In the genomic region with DNA sequence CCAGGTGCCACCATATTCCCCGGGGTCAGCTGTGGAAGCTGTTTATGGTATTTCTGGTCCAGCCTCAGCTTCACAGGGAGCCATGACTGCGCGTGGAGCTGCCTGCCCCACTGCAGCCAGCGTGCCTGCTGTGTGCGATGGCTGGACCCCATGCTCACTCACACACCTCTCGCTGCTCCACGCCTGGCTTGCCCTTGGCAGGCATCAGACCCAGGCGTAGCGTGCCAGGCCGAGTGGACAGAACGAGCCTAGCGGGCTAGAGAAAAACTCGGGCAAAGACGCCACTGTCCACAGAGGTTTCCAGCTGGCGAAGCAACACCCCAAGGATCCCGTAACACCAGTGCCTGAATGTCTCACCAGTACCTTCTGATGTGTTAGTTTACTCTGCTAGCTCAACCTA, we compare ENCODE assay signal across 22 cellular contexts.
"Had no signal": no experiment of that assay in that cellular context is flagged by ENCODE, and none has a peak within 500 bp of the region (broad histone marks: within the 10 kb centered on the region; RNA-seq: fewer than 3 reads in every experiment).

No MANE protein-coding gene starts in this region.

- H3K4me1 ChIP-seq: gastroesophageal sphincter, lower lobe of right lung, parathyroid adenoma, prostate gland had no signal

- H3K27me3 Mint-ChIP-seq: effector memory CD8-positive, alpha-beta T cell; natural killer cell treated with Interleukin-12 subunit alpha and Interleukin-12 subunit beta and Interleukin-15 and Interleukin-18, amount 100 ng/mL, for 72 hours had no signal

- H3K9me3 Mint-ChIP-seq: effector memory CD8-positive, alpha-beta T cell; natural killer cell treated with Interleukin-12 subunit alpha and Interleukin-12 subunit beta and Interleukin-15 and Interleukin-18, amount 100 ng/mL, for 72 hours had no signal

- H3K4me3 ChIP-seq: esophagus squamous epithelium, gastroesophageal sphincter, left lung, lower lobe of right lung, prostate gland, stomach, thoracic aorta, transverse colon had no signal

- H3K4me3 Mint-ChIP-seq: effector memory CD8-positive, alpha-beta T cell; natural killer cell treated with Interleukin-12 subunit alpha and Interleukin-12 subunit beta and Interleukin-15 and Interleukin-18, amount 100 ng/mL, for 72 hours had no signal

- DNase-seq: cortex of kidney; effector memory CD8-positive, alpha-beta T cell; esophagus squamous epithelium; foreskin fibroblast; glutamatergic neuron; left lung; lower lobe of right lung; mesenchymal stem cell; midbrain; stimulated activated CD4-positive, alpha-beta T cell treated with anti-CD3 and anti-CD28 coated beads, Interleukin-2, amount 100 ng/mL, for 24 hours; stimulated activated CD4-positive, alpha-beta T cell treated with anti-CD3 and anti-CD28 coated beads, Interleukin-4, amount 100 ng/mL, for 4 hours; stimulated activated naive CD4-positive, alpha-beta T cell; stomach; substantia nigra; transverse colon had no signal

- H3K36me3 Mint-ChIP-seq: natural killer cell treated with Interleukin-12 subunit alpha and Interleukin-12 subunit beta and Interleukin-15 and Interleukin-18, amount 100 ng/mL, for 72 hours had no signal

- ATAC-seq: effector memory CD8-positive, alpha-beta T cell; gastroesophageal sphincter; left lung; lower lobe of right lung; sciatic nerve had no signal

- H3K27me3 ChIP-seq: esophagus squamous epithelium, gastroesophageal sphincter, left lung, stomach, transverse colon had no signal

- H3K27ac ChIP-seq: epithelial cell of prostate, esophagus squamous epithelium, gastroesophageal sphincter, left lung, lower lobe of right lung, parathyroid adenoma, prostate gland, stomach, thoracic aorta, transverse colon had no signal

- H3K36me3 ChIP-seq: gastroesophageal sphincter, lower lobe of right lung, prostate gland, thoracic aorta, transverse colon had no signal

- H3K9me3 ChIP-seq: esophagus squamous epithelium, gastroesophageal sphincter, left lung, lower lobe of right lung, prostate gland, stomach, thoracic aorta, transverse colon had no signal
